ENCODE assay signal across 23 cellular contexts in the genomic region with DNA sequence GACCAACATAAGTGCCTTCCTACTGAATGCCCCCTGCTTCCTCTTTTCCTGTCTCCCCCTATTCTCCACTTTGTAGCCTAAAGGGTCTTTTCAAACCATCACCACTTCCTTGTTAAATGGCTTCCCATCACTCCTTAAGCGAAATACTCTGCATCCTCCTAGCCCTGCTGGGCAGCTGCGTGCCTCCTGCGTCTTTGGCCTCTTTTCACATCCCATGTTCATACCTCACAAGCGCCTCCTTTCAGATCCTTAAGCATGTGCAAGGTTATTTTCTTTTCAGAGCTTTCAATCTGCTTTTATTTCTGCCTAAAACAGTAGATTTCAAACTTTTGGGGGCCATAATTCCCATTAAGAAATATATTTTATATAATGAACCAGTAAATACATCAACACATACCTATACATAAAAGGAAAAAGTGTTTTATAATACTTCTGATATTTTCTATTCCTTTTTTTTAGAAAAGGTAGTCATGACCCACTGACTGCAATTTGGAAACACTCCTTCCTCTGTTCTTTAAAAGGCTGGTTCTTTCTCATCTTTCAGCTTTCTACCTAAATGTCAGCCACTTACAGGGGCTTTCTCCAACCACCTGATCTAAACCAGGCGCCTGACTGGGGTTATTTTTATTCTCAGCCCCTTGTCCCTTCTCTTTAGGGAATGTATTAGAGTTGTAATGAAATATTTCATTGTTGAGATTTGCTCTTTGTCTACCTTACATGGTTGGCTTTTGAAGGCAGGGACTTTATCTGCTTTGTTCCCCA.
"Had no signal": no experiment of that assay in that cellular context is flagged by ENCODE, and none has a peak within 500 bp of the region (broad histone marks: within the 10 kb centered on the region; RNA-seq: fewer than 3 reads in every experiment).

No MANE protein-coding gene starts in this region.

- H3K9me3 Mint-ChIP-seq: activated T-cell treated with anti-CD3 and anti-CD28 coated beads, Interleukin-2, amount 50 U/mL, for 4 hours; central memory CD8-positive, alpha-beta T cell; nephron had no signal

- H3K36me3 Mint-ChIP-seq: brain had no signal

- H3K36me3 ChIP-seq: right atrium auricular region, stomach, upper lobe of right lung had no signal

- ATAC-seq: activated T-cell treated with anti-CD3 and anti-CD28 coated beads, Interleukin-2, amount 50 U/mL, for 4 hours; foreskin keratinocyte; left ventricle myocardium superior; upper lobe of right lung had no signal

- H3K27ac Mint-ChIP-seq: activated CD4-positive, alpha-beta T cell treated with anti-CD3 and anti-CD28 coated beads, Interleukin-2, amount 10 ng/mL, durations not matched to agents 7 days and 5 days; activated naive CD4-positive, alpha-beta T cell treated with anti-CD3 and anti-CD28 coated beads, Interleukin-2, amount 50 U/mL, for 72 hours; brain; nephron had no signal

- H3K27ac ChIP-seq: foreskin keratinocyte, right atrium auricular region, skin epidermis, stomach, testis, upper lobe of right lung had no signal

- H3K4me1 ChIP-seq: foreskin keratinocyte, right atrium auricular region, stomach, testis, upper lobe of right lung had no signal

- DNase-seq: activated CD4-positive, alpha-beta T cell treated with anti-CD3 and anti-CD28 coated beads, Interleukin-2, amount 10 ng/mL, durations not matched to agents 7 days and 5 days; activated gamma-delta T cell; activated T-cell treated with anti-CD3 and anti-CD28 coated beads, Interleukin-2, amount 50 U/mL, for 4 hours; cortex of kidney; effector CD4-positive, alpha-beta T cell; foreskin keratinocyte; glutamatergic neuron; hypothalamus; kidney glomerular epithelial cell; left ventricle myocardium superior; mesenchymal stem cell; nucleus accumbens; posterior cingulate gyrus; stimulated activated CD4-positive, alpha-beta T cell treated with anti-CD3 and anti-CD28 coated beads, Interleukin-4, amount 100 ng/mL, for 24 hours; stomach; testis; upper lobe of right lung had no signal

- H3K27me3 ChIP-seq: foreskin keratinocyte, right atrium auricular region, stomach, testis, upper lobe of right lung had no signal

- H3K4me1 Mint-ChIP-seq: brain, nephron had no signal

- H3K27me3 Mint-ChIP-seq: activated CD4-positive, alpha-beta T cell treated with anti-CD3 and anti-CD28 coated beads, Interleukin-2, amount 10 ng/mL, durations not matched to agents 7 days and 5 days; central memory CD8-positive, alpha-beta T cell had no signal

- H3K4me3 ChIP-seq: right atrium auricular region, skin epidermis, stomach, testis, upper lobe of right lung had no signal

- H3K9me3 ChIP-seq: right atrium auricular region, stomach, testis, upper lobe of right lung had no signal

- H3K4me3 Mint-ChIP-seq: activated CD4-positive, alpha-beta T cell treated with anti-CD3 and anti-CD28 coated beads, Interleukin-2, amount 10 ng/mL, durations not matched to agents 7 days and 5 days; activated T-cell treated with anti-CD3 and anti-CD28 coated beads, Interleukin-2, amount 50 U/mL, for 4 hours; brain; central memory CD8-positive, alpha-beta T cell; nephron had no signal
